ENCODE assay signal across 8 cellular contexts in genomic region chr19:11155373-11156120, GRCh38. TPM values are rescaled to one million over a fixed set of nuclear protein-coding genes. Genes with fewer than 3 reads are reported as not detected.
DNase-seq lines count a peak whose midpoint lies in the region; ATAC-seq and TF ChIP-seq lines count a peak whose summit lies in the region.

TSS of gene SPC24 (minus strand) at chr19:11155782. CDS start at chr19:11155776, 6 bp downstream.

- H3K36me3 ChIP-seq in smooth muscle cell (ENCODE audit: low read depth): no peaks in the 10 kb centered on the region

- peak within 1 kb of the TSS; percentile 71 for H2AFZ ChIP-seq in smooth muscle cell (ENCODE audit: low read depth)

- no peaks in the 10 kb centered on the region for H4K20me1 ChIP-seq in smooth muscle cell (ENCODE audit: low read depth)

- H3K27ac ChIP-seq in smooth muscle cell (ENCODE audit: low read depth): no peak within 1 kb of the TSS

- peak within 1 kb of the TSS; percentile 91 for H3K4me2 ChIP-seq in smooth muscle cell

- H3K4me3 ChIP-seq in AG04449 (ENCODE audit: low read depth, low read length) (peak within 1 kb of the TSS; percentile 93), WI38 (ENCODE audit: low read depth, low read length) (peak within 1 kb of the TSS; percentile 86), cardiac fibroblast (replicated peaks in 1 of 2; ENCODE audit: low read depth in 2 of 2, low read length in 2 of 2) (peak within 1 kb of the TSS; percentile 70 to 97), smooth muscle cell (peak within 1 kb of the TSS; percentile 70)

- CTCF ChIA-PET in AG04449 (lab: Yijun Ruan, JAX): interaction anchor here (1.0 to 3.2 kb wide), 6 partner anchors 13 to 48 kb away, joined by 3 to 11 read pairs (median 5); no protein-coding TSS in a partner anchor

- H3K9ac ChIP-seq in smooth muscle cell (ENCODE audit: low read depth): peak within 1 kb of the TSS; percentile 13

- H3K4me1 ChIP-seq in smooth muscle cell (ENCODE audit: low read depth): peaks cover 7% of the 10 kb centered on the region

- under 1% methylated on average over 41 of the region's 50 CpGs for WGBS in smooth muscle cell (ENCODE audit: low lambda C conversion rate)

- no peaks in the 10 kb centered on the region for H3K9me3 ChIP-seq in smooth muscle cell (replicated peaks; ENCODE audit: low read depth)

- peaks cover 20% of the 10 kb centered on the region for H3K79me2 ChIP-seq in smooth muscle cell (ENCODE audit: low read depth)

- no peaks in the 10 kb centered on the region for H3K27me3 ChIP-seq in smooth muscle cell (ENCODE audit: low read depth)

- ATAC-seq in GM18907 (IDR thresholded peaks at IDR 0.05; ENCODE audit: unreplicated experiment) (peak; percentile 96), HG03159 (IDR thresholded peaks at IDR 0.05; ENCODE audit: unreplicated experiment) (peak; percentile 99)

- no peaks in the 10 kb centered on the region for H3F3A ChIP-seq in smooth muscle cell (ENCODE audit: low read depth)

- DNase-seq in AG04449 (ENCODE audit: low read depth, low spot score) (peak; percentile 91), NCI-H2227 treated with DMSO at 0.1 percent for 48 hours (lab: John Stamatoyannopoulos, UW) (peak; percentile 92), cardiac fibroblast (ENCODE audit: low read depth in 2 of 2) (peak; percentile 99), iPS-NIHi7 (ENCODE audit: extremely low spot score) (peak; percentile 100), smooth muscle cell (lab: John Stamatoyannopoulos, UW; ENCODE audit: unreplicated experiment) (peak; percentile 70)

- POLR2A ChIA-PET in AG04449 (lab: Yijun Ruan, JAX): interaction anchor here (0.5 to 1.7 kb wide), 4 partner anchors 9 to 214 kb away, joined by 3 to 6 read pairs (median 4); no protein-coding TSS in a partner anchor

- TF ChIP-seq CTCF in AG04449 (IDR thresholded peaks at IDR 0.05; ENCODE audit: insufficient read depth, low read length, missing control alignments) (peak; percentile 3), WI38 (IDR thresholded peaks at IDR 0.05; ENCODE audit: low read depth, low read length) (no peak), cardiac fibroblast (IDR thresholded peaks at IDR 0.05; ENCODE audit: low read depth, low read length) (no peak), smooth muscle cell (IDR thresholded peaks at IDR 0.05; ENCODE audit: borderline replicate concordance, insufficient read depth, poor library complexity, severe bottlenecking) (no peak)

RNA-seq across cellular contexts. Expression of gene SPC24, which starts in this region (rescaled TPM):
- total RNA-seq in smooth muscle cell: 7.6 and 10.1 TPM in 2 replicates
- polyA plus RNA-seq in smooth muscle cell: 6.1 and 9.7 TPM in 2 replicates
